1 cellular context compared by ENCODE assay signal in the genomic region with DNA sequence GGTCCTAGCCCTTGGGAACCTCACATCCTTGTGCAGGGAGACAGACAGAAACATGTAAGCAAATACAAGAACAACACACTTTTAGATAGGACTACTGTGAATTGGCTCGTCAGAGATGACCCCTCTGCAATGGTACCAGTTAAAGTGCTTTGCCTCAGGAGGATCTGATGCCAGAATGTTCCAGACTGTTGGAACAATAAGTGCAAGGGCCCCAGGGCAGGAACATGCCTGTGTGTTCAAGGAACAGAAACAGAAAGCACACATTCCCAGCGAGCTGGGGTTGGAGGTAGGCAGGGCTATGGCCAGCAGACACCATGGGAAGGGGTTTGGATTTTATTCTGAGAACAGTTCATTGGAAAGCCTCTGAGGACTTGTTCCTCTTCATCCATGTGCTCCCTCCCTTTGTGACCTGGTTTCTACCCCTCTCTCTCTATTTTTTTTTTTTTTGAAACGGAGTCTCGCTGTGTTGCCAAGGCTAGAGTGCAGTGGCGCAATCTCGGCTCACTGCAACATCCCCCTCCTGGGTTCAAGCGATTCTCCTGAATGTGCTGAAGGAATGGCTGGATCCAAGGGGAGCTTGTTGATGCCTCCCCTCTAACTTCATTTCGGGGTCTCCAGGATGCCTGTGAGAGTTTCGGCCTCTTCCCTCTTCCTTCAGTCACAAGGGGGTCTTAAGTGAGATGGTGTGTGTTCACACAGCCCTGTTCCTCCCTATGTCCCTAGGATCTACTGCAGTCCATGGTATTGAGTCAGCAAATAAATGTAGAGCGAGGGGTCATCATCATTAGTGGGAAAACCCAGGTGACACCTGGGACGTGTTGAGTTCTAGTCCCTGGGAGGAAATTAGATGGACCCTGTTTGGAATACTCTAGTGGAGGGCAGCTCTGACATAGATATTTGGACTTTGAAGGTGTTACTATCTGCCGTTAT.
TF ChIP-seq lines count a peak whose summit lies in the region.

No MANE protein-coding gene starts in this region.

TF ChIP-seq in IMR-90, 13 proteins besides CTCF, POLR2A, EP300 and RAD21:
- TF ChIP-seq USF2 (IDR thresholded peaks at IDR 0.05; ENCODE audit: low read depth, low read length) = no peak
